In the genomic region with DNA sequence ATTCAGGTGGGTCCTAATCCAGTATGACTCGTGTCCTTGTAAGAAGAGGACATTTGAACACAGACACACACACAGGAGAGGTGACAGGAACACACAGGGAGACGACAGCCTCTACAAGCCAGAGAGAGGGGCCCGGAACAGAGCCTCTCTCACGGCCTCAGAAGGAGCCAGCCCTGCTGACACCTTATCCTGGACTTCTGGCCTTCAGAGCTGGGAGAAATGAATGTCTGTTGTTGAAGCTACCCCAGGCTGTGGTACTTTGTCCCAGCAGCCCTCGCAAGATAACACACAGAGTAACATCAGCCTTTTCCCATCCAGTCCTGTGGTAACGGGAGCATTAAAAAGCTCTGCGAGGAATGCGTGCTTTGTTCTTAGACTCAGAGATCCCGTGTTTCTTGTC, we compare ENCODE assay signal across 20 cellular contexts.
"Had no signal": no experiment of that assay in that cellular context is flagged by ENCODE, and none has a peak within 500 bp of the region (broad histone marks: within the 10 kb centered on the region; RNA-seq: fewer than 3 reads in every experiment).

No MANE protein-coding gene starts in this region.

- H3K36me3 Mint-ChIP-seq: mesothelial cell of epicardium; natural killer cell treated with Interleukin-12 subunit alpha and Interleukin-12 subunit beta and Interleukin-15 and Interleukin-18, amount 100 ng/mL, for 72 hours had no signal

- H3K27me3 Mint-ChIP-seq: effector memory CD8-positive, alpha-beta T cell; natural killer cell treated with Interleukin-12 subunit alpha and Interleukin-12 subunit beta and Interleukin-15 and Interleukin-18, amount 100 ng/mL, for 72 hours; stimulated activated memory B cell treated with anti-CD40 and anti-IgM and Interleukin-4, amounts not matched to agents 10 μg/mL and 1 μg/mL and 100 μg/mL, for 72 hours; stimulated activated naive CD8-positive, alpha-beta T cell treated with anti-CD3 and anti-CD28 coated beads, Interleukin-15, Interleukin-2, amounts not matched to agents 100 ng/mL and 50 ng/mL, for 24 hours had no signal

- H3K36me3 ChIP-seq: gastrocnemius medialis, neutrophil, upper lobe of right lung, vagina had no signal

- H3K4me1 ChIP-seq: spleen, upper lobe of right lung had no signal

- H3K9me3 Mint-ChIP-seq: effector memory CD8-positive, alpha-beta T cell; mesothelial cell of epicardium; natural killer cell treated with Interleukin-12 subunit alpha and Interleukin-12 subunit beta and Interleukin-15 and Interleukin-18, amount 100 ng/mL, for 72 hours; stimulated activated memory B cell treated with anti-CD40 and anti-IgM and Interleukin-4, amounts not matched to agents 10 μg/mL and 1 μg/mL and 100 μg/mL, for 72 hours; stimulated activated naive CD8-positive, alpha-beta T cell treated with anti-CD3 and anti-CD28 coated beads, Interleukin-15, Interleukin-2, amounts not matched to agents 100 ng/mL and 50 ng/mL, for 24 hours had no signal

- H3K4me3 Mint-ChIP-seq: effector memory CD8-positive, alpha-beta T cell; mesothelial cell of epicardium; natural killer cell treated with Interleukin-12 subunit alpha and Interleukin-12 subunit beta and Interleukin-15 and Interleukin-18, amount 100 ng/mL, for 72 hours; stimulated activated memory B cell treated with anti-CD40 and anti-IgM and Interleukin-4, amounts not matched to agents 10 μg/mL and 1 μg/mL and 100 μg/mL, for 72 hours; stimulated activated naive CD8-positive, alpha-beta T cell treated with anti-CD3 and anti-CD28 coated beads, Interleukin-15, Interleukin-2, amounts not matched to agents 100 ng/mL and 50 ng/mL, for 24 hours had no signal

- H3K27ac ChIP-seq: epithelial cell of prostate, esophagus muscularis mucosa, gastrocnemius medialis, neutrophil, psoas muscle, spleen, tibial nerve, upper lobe of right lung, vagina had no signal

- DNase-seq: effector memory CD8-positive, alpha-beta T cell; gastrocnemius medialis; left colon; mammary epithelial cell; psoas muscle; retina; spleen; stimulated activated CD4-positive, alpha-beta T cell treated with anti-CD3 and anti-CD28 coated beads, Interleukin-15, amount 100 ng/mL, for 24 hours; stimulated activated CD4-positive, alpha-beta T cell treated with anti-CD3 and anti-CD28 coated beads, Interleukin-1b, Interleukin-23, amount 100 ng/mL, for 48 hours; stimulated activated CD4-positive, alpha-beta T cell treated with anti-CD3 and anti-CD28 coated beads, Interleukin-4, amount 100 ng/mL, for 24 hours; upper lobe of right lung had no signal

- H3K4me3 ChIP-seq: esophagus muscularis mucosa, gastrocnemius medialis, psoas muscle, spleen, tibial nerve, upper lobe of right lung, vagina had no signal

- H3K27me3 ChIP-seq: esophagus muscularis mucosa, gastrocnemius medialis, spleen, tibial nerve, upper lobe of right lung, vagina had no signal

- H3K27ac Mint-ChIP-seq: effector memory CD8-positive, alpha-beta T cell; mesothelial cell of epicardium; stimulated activated memory B cell treated with anti-CD40 and anti-IgM and Interleukin-4, amounts not matched to agents 10 μg/mL and 1 μg/mL and 100 μg/mL, for 72 hours; stimulated activated naive CD8-positive, alpha-beta T cell treated with anti-CD3 and anti-CD28 coated beads, Interleukin-15, Interleukin-2, amounts not matched to agents 100 ng/mL and 50 ng/mL, for 24 hours had no signal

- H3K9me3 ChIP-seq: esophagus muscularis mucosa, gastrocnemius medialis, neutrophil, psoas muscle, spleen, tibial nerve, upper lobe of right lung, vagina had no signal
